Comparison of ENCODE assay signal across 17 cellular contexts in the genomic region with DNA sequence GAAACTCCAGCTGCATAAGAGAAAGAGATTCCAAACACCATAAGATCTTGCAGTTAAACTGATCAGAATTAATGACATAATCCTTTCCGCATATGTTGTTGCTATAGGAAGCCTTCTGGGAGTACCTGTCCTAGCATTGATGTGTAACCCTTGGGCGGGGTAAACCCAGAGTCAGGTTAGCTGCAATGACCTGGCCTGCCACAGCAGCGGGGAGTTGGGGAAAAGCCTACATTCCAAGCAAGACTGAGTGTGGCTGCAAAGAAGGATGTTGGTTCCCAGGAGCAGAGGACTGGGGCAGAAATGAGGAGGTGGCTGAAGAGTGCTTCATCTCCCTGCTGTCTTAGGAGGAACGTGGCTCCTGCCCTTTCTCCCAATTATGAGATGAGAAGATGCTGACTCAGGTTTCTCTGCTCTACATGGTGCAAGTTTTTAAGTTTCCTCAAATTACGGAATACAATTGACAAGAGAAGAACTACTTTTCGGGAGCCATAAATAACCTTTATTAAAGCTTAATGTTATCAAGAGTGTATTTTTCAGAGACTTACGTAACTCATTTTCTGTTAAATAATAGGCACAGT.
"Had no signal": no experiment of that assay in that cellular context is flagged by ENCODE, and none has a peak within 500 bp of the region (broad histone marks: within the 10 kb centered on the region; RNA-seq: fewer than 3 reads in every experiment).

No MANE protein-coding gene starts in this region.

- H3K9me3 ChIP-seq: esophagus muscularis mucosa, lower lobe of right lung, ovary had no signal

- H3K4me3 ChIP-seq: coronary artery, esophagus muscularis mucosa, hepatocyte, lower lobe of right lung, ovary had no signal

- H3K27me3 ChIP-seq: esophagus muscularis mucosa, hepatocyte, ovary had no signal

- H3K27ac ChIP-seq: esophagus muscularis mucosa, hepatocyte, lower lobe of right lung, ovary had no signal

- DNase-seq: activated CD4-positive, alpha-beta T cell treated with anti-CD3 and anti-CD28 coated beads for 48 hours; activated CD8-positive, alpha-beta memory T cell treated with anti-CD3 and anti-CD28 coated beads, Interleukin-2, amount 50 U/mL, for 4 hours; activated CD8-positive, alpha-beta T cell treated with anti-CD3 and anti-CD28 coated beads for 36 hours; activated gamma-delta T cell; activated T-cell treated with anti-CD3 and anti-CD28 coated beads, Interleukin-2, amount 50 U/mL, for 72 hours; amniotic stem cell; central memory CD4-positive, alpha-beta T cell; lower lobe of right lung; midbrain; ovary; stimulated activated CD4-positive, alpha-beta T cell treated with anti-CD3 and anti-CD28 coated beads, Interleukin-2, amount 100 ng/mL, for 48 hours; stimulated activated naive CD4-positive, alpha-beta T cell; T-helper 17 cell; trophoblast cell had no signal

- H3K36me3 ChIP-seq: esophagus muscularis mucosa, lower lobe of right lung, ovary had no signal

- ATAC-seq: activated CD8-positive, alpha-beta T cell treated with anti-CD3 and anti-CD28 coated beads for 36 hours; activated T-cell treated with anti-CD3 and anti-CD28 coated beads, Interleukin-2, amount 50 U/mL, for 72 hours; lower lobe of right lung; T-helper 17 cell had no signal
